ENCODE assay signal across 10 cellular contexts in genomic region chr19:33245948-33246728, GRCh38. TPM values are rescaled to one million over a fixed set of nuclear protein-coding genes. Genes with fewer than 3 reads are reported as not detected.
DNase-seq lines count a peak whose midpoint lies in the region; FAIRE-seq and TF ChIP-seq lines count a peak whose summit lies in the region.
"Had no signal": no experiment of that assay in that cellular context is flagged by ENCODE, and none has a peak within 500 bp of the region (broad histone marks: within the 10 kb centered on the region; RNA-seq: fewer than 3 reads in every experiment).

No MANE protein-coding gene starts in this region.

- TF ChIP-seq POLR2A in lower leg skin (IDR thresholded peaks at IDR 0.05), result no peak

- H3K36me3 ChIP-seq in MM.1S (replicated peaks; ENCODE audit: insufficient read depth, low read length), result no peaks in the 10 kb centered on the region
- H3K36me3 ChIP-seq in endodermal cell (ENCODE audit: control insufficient read depth, insufficient read depth, low read length), result no peaks in the 10 kb centered on the region
- H3K36me3 ChIP-seq in neural progenitor cell, result no peaks in the 10 kb centered on the region

- no peak overlapping the region for H3K27ac ChIP-seq in MM.1S (ENCODE audit: low read length)
- no peak overlapping the region for H3K27ac ChIP-seq in endodermal cell (ENCODE audit: low read depth, low read length)
- no peak overlapping the region for H3K27ac ChIP-seq in neural progenitor cell

- H3K9me3 ChIP-seq in MM.1S (replicated peaks; ENCODE audit: insufficient read depth, low read length) (no peaks in the 10 kb centered on the region), endodermal cell (ENCODE audit: control insufficient read depth, low read length) (peaks cover 8% of the 10 kb centered on the region), neural progenitor cell (ENCODE audit: low read depth) (peaks cover 5% of the 10 kb centered on the region)

- no peaks in the 10 kb centered on the region for H3F3A ChIP-seq in MM.1S (ENCODE audit: insufficient read depth, low read length)
- peaks cover 3% of the 10 kb centered on the region for H3F3A ChIP-seq in neural progenitor cell (ENCODE audit: low read depth)

- H2AFZ ChIP-seq in MM.1S (ENCODE audit: low read length) (no peak overlapping the region), neural progenitor cell (replicated peaks) (no peak overlapping the region)

- no peak overlapping the region for H3K4me2 ChIP-seq in MM.1S (ENCODE audit: low read depth, low read length)
- no peak overlapping the region for H3K4me2 ChIP-seq in neural progenitor cell

- DNase-seq in D721Med (ENCODE audit: insufficient read length, low spot score) (no peak), MM.1S (no peak), endodermal cell (no peak), neural progenitor cell (ENCODE audit: low spot score) (no peak), NCI-H2107 treated with DMSO at 0.1 percent for 48 hours (lab: John Stamatoyannopoulos, UW; ENCODE audit: unreplicated experiment) (no peak), lower leg skin (ENCODE audit: low spot score in 2 of 2) (no peak), NCI-H2171 treated with DMSO at 0.1 percent for 48 hours (lab: John Stamatoyannopoulos, UW) (no peak), NCI-H774 (lab: John Stamatoyannopoulos, UW) (no peak)
- DNase-seq: NCI-H2081 treated with DMSO at 0.1 percent for 48 hours had no signal

- no peaks in the 10 kb centered on the region for H3K9me2 ChIP-seq in MM.1S (replicated peaks; ENCODE audit: insufficient read depth, low read length)

- H3K27me3 ChIP-seq in MM.1S (replicated peaks; ENCODE audit: insufficient read depth, low read length) (peaks cover 3% of the 10 kb centered on the region; the same call in 1 of the 2 replicates), endodermal cell (ENCODE audit: control insufficient read depth, insufficient read depth, low read length, poor library complexity, severe bottlenecking) (no peaks in the 10 kb centered on the region), neural progenitor cell (no peaks in the 10 kb centered on the region)

- H3K36me3 Mint-ChIP-seq in endodermal cell (ENCODE audit: low read depth), result no peaks in the 10 kb centered on the region
- H3K36me3 Mint-ChIP-seq in neural progenitor cell, result no peaks in the 10 kb centered on the region

- no peak overlapping the region for H3K4me3 ChIP-seq in MM.1S (ENCODE audit: low read length)
- no peak overlapping the region for H3K4me3 ChIP-seq in endodermal cell (ENCODE audit: low read length)
- no peak overlapping the region for H3K4me3 ChIP-seq in neural progenitor cell
- H3K4me3 ChIP-seq in lower leg skin (ENCODE audit: low read depth, poor library complexity, severe bottlenecking), result no peak overlapping the region

- H3K79me2 ChIP-seq in MM.1S (ENCODE audit: low read length) (no peaks in the 10 kb centered on the region), neural progenitor cell (ENCODE audit: low read depth) (no peaks in the 10 kb centered on the region)

- TF ChIP-seq CTCF in D721Med (IDR thresholded peaks at IDR 0.05; ENCODE audit: insufficient read depth, missing control alignments) (peak; percentile 4), MM.1S (IDR thresholded peaks at IDR 0.05; ENCODE audit: low read length) (peak; percentile 42), endodermal cell (conservative IDR thresholded peaks at IDR 0.05) (peak; percentile 76), neural progenitor cell (IDR thresholded peaks at IDR 0.05) (peak; percentile 54), lower leg skin (IDR thresholded peaks at IDR 0.05) (no peak)

- H3K9me3 Mint-ChIP-seq in endodermal cell (peaks cover 12% of the 10 kb centered on the region), neural progenitor cell (peaks cover 2% of the 10 kb centered on the region)
- H3K9me3 Mint-ChIP-seq: central memory CD8-positive, alpha-beta T cell had no signal

- peaks cover 4% of the 10 kb centered on the region for H3K27me3 Mint-ChIP-seq in endodermal cell (ENCODE audit: insufficient read depth)
- H3K27me3 Mint-ChIP-seq in neural progenitor cell (ENCODE audit: insufficient read depth, low read depth), result peaks cover 6% of the 10 kb centered on the region
- H3K27me3 Mint-ChIP-seq: central memory CD8-positive, alpha-beta T cell had no signal

- no peaks in the 10 kb centered on the region for H3K4me1 ChIP-seq in MM.1S (ENCODE audit: low read length)
- no peaks in the 10 kb centered on the region for H3K4me1 ChIP-seq in endodermal cell (ENCODE audit: control insufficient read depth, insufficient read depth, low read length)
- no peaks in the 10 kb centered on the region for H3K4me1 ChIP-seq in neural progenitor cell

- no peaks in the 10 kb centered on the region for H4K20me1 ChIP-seq in MM.1S (ENCODE audit: insufficient read depth, low read length)
- H4K20me1 ChIP-seq in neural progenitor cell (ENCODE audit: low read depth), result no peaks in the 10 kb centered on the region

- no peak overlapping the region for H3K27ac Mint-ChIP-seq in endodermal cell
- no peak overlapping the region for H3K27ac Mint-ChIP-seq in neural progenitor cell

- no peak for FAIRE-seq in D721Med (lab: Jason Lieb, UNC)

- H3K4me1 Mint-ChIP-seq in endodermal cell (no peaks in the 10 kb centered on the region), neural progenitor cell (no peaks in the 10 kb centered on the region)
- H3K4me1 Mint-ChIP-seq: central memory CD8-positive, alpha-beta T cell had no signal

- intact Hi-C loops in lower leg skin (cut with DNase I; ENCODE audit: low total_unique reads), result no loop called here

- no peak overlapping the region for H3K4me3 Mint-ChIP-seq in endodermal cell
- H3K4me3 Mint-ChIP-seq in neural progenitor cell, result no peak overlapping the region
- H3K4me3 Mint-ChIP-seq: central memory CD8-positive, alpha-beta T cell had no signal

- 85 to 91% methylated on average over 4 to 7 of the region's 7 CpGs for WGBS in endodermal cell (ENCODE audit: insufficient coverage in 1 of 2, insufficient read length in 1 of 2), 2 experiments
- WGBS in lower leg skin, 2 donors, result 56 to 72% methylated on average over 5 to 7 of the region's 7 CpGs

- H3K9ac ChIP-seq in MM.1S (ENCODE audit: low read length), result no peak overlapping the region
- no peak overlapping the region for H3K9ac ChIP-seq in endodermal cell (ENCODE audit: extremely low read depth, low read length, poor library complexity, severe bottlenecking)
- H3K9ac ChIP-seq in neural progenitor cell, result no peak overlapping the region

RNA-seq across cellular contexts. Expression of gene SLC7A10, which starts 20.5 kb away (rescaled TPM):
- total RNA-seq in endodermal cell (under 1 TPM in 1 of 2 donors, not detected in 1; 0.35 TPM), neural progenitor cell (ENCODE audit: low replicate concordance) (0.79 and 0.81 TPM in 2 replicates), lower leg skin (under 1 TPM in 1 of 4 donors, not detected in 3; 0.62 TPM)
- polyA plus RNA-seq in endodermal cell (2013, experiment 1 of 2), result 1.6 TPM
- 0.95 TPM for polyA plus RNA-seq in endodermal cell (2013, experiment 2 of 2)

RNA-seq across cellular contexts. Expression of gene LRP3, which starts 52.0 kb away (rescaled TPM):
- total RNA-seq in endodermal cell (10 to 100 TPM; 21.2 to 34.4 TPM), neural progenitor cell (ENCODE audit: low replicate concordance) (7.5 and 40.0 TPM in 2 replicates), lower leg skin (10 to 100 TPM in 3 of 4 donors, 1 to 10 TPM in 1; 9.4 to 27.4 (median 18.0) TPM)
- polyA plus RNA-seq in endodermal cell (2013, experiment 1 of 2), result 34.1 TPM
- 28.8 TPM for polyA plus RNA-seq in endodermal cell (2013, experiment 2 of 2)

RNA-seq across cellular contexts. Expression of gene CEBPA, which starts 56.2 kb away (rescaled TPM):
- 1 to 10 TPM; 1.8 to 2.1 TPM for total RNA-seq in endodermal cell
- 1.2 TPM for polyA plus RNA-seq in endodermal cell (2013, experiment 1 of 2)
- 1.0 TPM for polyA plus RNA-seq in endodermal cell (2013, experiment 2 of 2)
- total RNA-seq in neural progenitor cell (ENCODE audit: low replicate concordance), result 0.71 and 2.9 TPM in 2 replicates
- 100 to 1,000 TPM; 228 to 297 (median 255) TPM for total RNA-seq in lower leg skin

Comparison
In these comparisons a context has a peak if more than half of its experiments do, and no peak if none do; other contexts are left out.
1. CTCF ChIP-seq: peak in D721Med (single experiment), MM.1S (single experiment), endodermal cell (single experiment) and neural progenitor cell (single experiment); none in lower leg skin (0 of 3).
2. RNA of gene CEBPA, which starts 56.2 kb away (total RNA-seq): 228 to 297 TPM in lower leg skin; 1.8 to 2.1 TPM in endodermal cell and 0.71 to 2.9 TPM in neural progenitor cell; every median in the first group is over 10 times any median in the second.